35 cellular contexts compared by ENCODE assay signal in genomic region chr17:61355475-61355874, GRCh38. TPM values are rescaled to one million over a fixed set of nuclear protein-coding genes. Genes with fewer than 3 reads are reported as not detected.
"Had no signal": no experiment of that assay in that cellular context is flagged by ENCODE, and none has a peak within 500 bp of the region (broad histone marks: within the 10 kb centered on the region; RNA-seq: fewer than 3 reads in every experiment).

No MANE protein-coding gene starts in this region.

- H3K27me3 Mint-ChIP-seq: activated CD4-positive, alpha-beta memory T cell treated with anti-CD3 and anti-CD28 coated beads, Interleukin-2, amount 10 ng/mL, durations not matched to agents 7 days and 5 days; activated CD4-positive, alpha-beta T cell treated with anti-CD3 and anti-CD28 coated beads, Interleukin-2, amount 10 ng/mL, durations not matched to agents 7 days and 5 days; activated naive CD4-positive, alpha-beta T cell treated with anti-CD3 and anti-CD28 coated beads, Interleukin-2, amount 10 ng/mL, durations not matched to agents 7 days and 5 days; activated naive CD8-positive, alpha-beta T cell treated with anti-CD3 and anti-CD28 coated beads, Interleukin-2, amount 10 ng/mL, durations not matched to agents 7 days and 5 days; activated T-cell treated with anti-CD3 and anti-CD28 coated beads, Interleukin-2, amount 50 U/mL, for 24 hours; dendritic cell treated with granulocyte-macrophage colony-stimulating factor and Interleukin-4, amounts not matched to agents 40 ng/mL and 50 ng/mL, for 4 days; T-cell had no signal

- H3K4me1 ChIP-seq: ascending aorta, breast epithelium, colonic mucosa, gastroesophageal sphincter had no signal

- H3K4me3 ChIP-seq: ascending aorta, breast epithelium, cardiac muscle cell, colonic mucosa, dorsolateral prefrontal cortex, esophagus squamous epithelium, gastroesophageal sphincter, heart right ventricle had no signal

- H3K27ac Mint-ChIP-seq: activated CD4-positive, alpha-beta memory T cell treated with anti-CD3 and anti-CD28 coated beads, Interleukin-2, amount 10 ng/mL, durations not matched to agents 7 days and 5 days; activated naive CD4-positive, alpha-beta T cell treated with anti-CD3 and anti-CD28 coated beads, Interleukin-2, amount 10 ng/mL, durations not matched to agents 7 days and 5 days; activated naive CD4-positive, alpha-beta T cell treated with anti-CD3 and anti-CD28 coated beads, Interleukin-2, amount 50 U/mL, for 72 hours; activated naive CD8-positive, alpha-beta T cell treated with anti-CD3 and anti-CD28 coated beads, Interleukin-2, amount 10 ng/mL, durations not matched to agents 7 days and 5 days; activated T-cell treated with anti-CD3 and anti-CD28 coated beads, Interleukin-2, amount 50 U/mL, for 24 hours; activated T-cell treated with anti-CD3 and anti-CD28 coated beads, Interleukin-2, amount 50 U/mL, for 72 hours; dendritic cell treated with granulocyte-macrophage colony-stimulating factor and Interleukin-4, amounts not matched to agents 40 ng/mL and 50 ng/mL, for 4 days; endodermal cell; T-cell; T-helper 1 cell treated with Interleukin-12 subunit alpha and Interleukin-12 subunit beta and Interleukin-4 antibody, amounts not matched to agents 30 μg/mL and 1 μg/mL, for 36 hours; WTC11 had no signal

- H3K4me1 Mint-ChIP-seq: activated CD4-positive, alpha-beta memory T cell treated with anti-CD3 and anti-CD28 coated beads, Interleukin-2, amount 10 ng/mL, durations not matched to agents 7 days and 5 days; activated CD4-positive, alpha-beta T cell treated with anti-CD3 and anti-CD28 coated beads, Interleukin-2, amount 10 ng/mL, durations not matched to agents 7 days and 5 days; activated naive CD4-positive, alpha-beta T cell treated with anti-CD3 and anti-CD28 coated beads, Interleukin-2, amount 10 ng/mL, durations not matched to agents 7 days and 5 days; T-cell had no signal

- DNase-seq: activated CD4-positive, alpha-beta memory T cell treated with anti-CD3 and anti-CD28 coated beads, Interleukin-2, amount 10 ng/mL, durations not matched to agents 7 days and 5 days; activated CD4-positive, alpha-beta T cell treated with anti-CD3 and anti-CD28 coated beads for 1 hour; activated CD4-positive, alpha-beta T cell treated with anti-CD3 and anti-CD28 coated beads for 4 hours; activated CD4-positive, alpha-beta T cell treated with anti-CD3 and anti-CD28 coated beads, Interleukin-2, amount 10 ng/mL, durations not matched to agents 7 days and 5 days; activated CD4-positive, alpha-beta T cell treated with anti-CD3 and anti-CD28 coated beads, Interleukin-2, amount 50 U/mL, for 4 hours; activated CD8-positive, alpha-beta memory T cell treated with anti-CD3 and anti-CD28 coated beads, Interleukin-2, amount 50 U/mL, for 48 hours; activated gamma-delta T cell; activated naive CD4-positive, alpha-beta T cell; activated naive CD4-positive, alpha-beta T cell treated with anti-CD3 and anti-CD28 coated beads, Interleukin-2, amount 10 ng/mL, durations not matched to agents 7 days and 5 days; activated naive CD8-positive, alpha-beta T cell treated with anti-CD3 and anti-CD28 coated beads, Interleukin-2, amount 10 ng/mL, durations not matched to agents 7 days and 5 days; activated T-cell treated with anti-CD3 and anti-CD28 coated beads for 4 hours; activated T-cell treated with anti-CD3 and anti-CD28 coated beads, Interleukin-2, amount 50 U/mL, for 24 hours; activated T-cell treated with anti-CD3 and anti-CD28 coated beads, Interleukin-2, amount 50 U/mL, for 72 hours; central memory CD4-positive, alpha-beta T cell; cerebellar nuclear complex; colonic mucosa; dorsolateral prefrontal cortex; effector memory CD4-positive, alpha-beta T cell; erythroblast; esophagus squamous epithelium; foreskin melanocyte; heart right ventricle; T-cell; T1000 had no signal

- H3K9me3 ChIP-seq: ascending aorta, breast epithelium, colonic mucosa, esophagus squamous epithelium, gastroesophageal sphincter, heart right ventricle had no signal

- H3K27ac ChIP-seq: cardiac muscle cell, colonic mucosa, dorsolateral prefrontal cortex, gastroesophageal sphincter, heart right ventricle had no signal

- H3K9me3 Mint-ChIP-seq: activated CD4-positive, alpha-beta memory T cell treated with anti-CD3 and anti-CD28 coated beads, Interleukin-2, amount 10 ng/mL, durations not matched to agents 7 days and 5 days; activated CD4-positive, alpha-beta T cell treated with anti-CD3 and anti-CD28 coated beads, Interleukin-2, amount 10 ng/mL, durations not matched to agents 7 days and 5 days; activated naive CD4-positive, alpha-beta T cell treated with anti-CD3 and anti-CD28 coated beads, Interleukin-2, amount 10 ng/mL, durations not matched to agents 7 days and 5 days; activated naive CD4-positive, alpha-beta T cell treated with anti-CD3 and anti-CD28 coated beads, Interleukin-2, amount 50 U/mL, for 72 hours; activated naive CD8-positive, alpha-beta T cell treated with anti-CD3 and anti-CD28 coated beads, Interleukin-2, amount 10 ng/mL, durations not matched to agents 7 days and 5 days; activated T-cell treated with anti-CD3 and anti-CD28 coated beads, Interleukin-2, amount 50 U/mL, for 24 hours; activated T-cell treated with anti-CD3 and anti-CD28 coated beads, Interleukin-2, amount 50 U/mL, for 72 hours; brain; dendritic cell treated with granulocyte-macrophage colony-stimulating factor and Interleukin-4, amounts not matched to agents 40 ng/mL and 50 ng/mL, for 4 days; endodermal cell; T-cell; T-helper 1 cell treated with Interleukin-12 subunit alpha and Interleukin-12 subunit beta and Interleukin-4 antibody, amounts not matched to agents 30 μg/mL and 1 μg/mL, for 36 hours; WTC11 had no signal

- H3K27me3 ChIP-seq: ascending aorta, breast epithelium, cardiac muscle cell, colonic mucosa, dorsolateral prefrontal cortex, esophagus squamous epithelium, gastroesophageal sphincter had no signal

- H3K4me3 Mint-ChIP-seq: activated CD4-positive, alpha-beta memory T cell treated with anti-CD3 and anti-CD28 coated beads, Interleukin-2, amount 10 ng/mL, durations not matched to agents 7 days and 5 days; activated CD4-positive, alpha-beta T cell treated with anti-CD3 and anti-CD28 coated beads, Interleukin-2, amount 10 ng/mL, durations not matched to agents 7 days and 5 days; activated naive CD4-positive, alpha-beta T cell treated with anti-CD3 and anti-CD28 coated beads, Interleukin-2, amount 10 ng/mL, durations not matched to agents 7 days and 5 days; activated naive CD8-positive, alpha-beta T cell treated with anti-CD3 and anti-CD28 coated beads, Interleukin-2, amount 10 ng/mL, durations not matched to agents 7 days and 5 days; activated T-cell treated with anti-CD3 and anti-CD28 coated beads, Interleukin-2, amount 50 U/mL, for 24 hours; activated T-cell treated with anti-CD3 and anti-CD28 coated beads, Interleukin-2, amount 50 U/mL, for 72 hours; brain; dendritic cell treated with granulocyte-macrophage colony-stimulating factor and Interleukin-4, amounts not matched to agents 40 ng/mL and 50 ng/mL, for 4 days; endodermal cell; T-cell; T-helper 1 cell treated with Interleukin-12 subunit alpha and Interleukin-12 subunit beta and Interleukin-4 antibody, amounts not matched to agents 30 μg/mL and 1 μg/mL, for 36 hours; WTC11 had no signal

- ATAC-seq: activated naive CD4-positive, alpha-beta T cell treated with anti-CD3 and anti-CD28 coated beads, Interleukin-2, amount 50 U/mL, for 72 hours; activated T-cell treated with anti-CD3 and anti-CD28 coated beads, Interleukin-2, amount 50 U/mL, for 72 hours; gastroesophageal sphincter; heart right ventricle; T-cell; WTC11 had no signal

- H3K36me3 Mint-ChIP-seq: activated naive CD4-positive, alpha-beta T cell treated with anti-CD3 and anti-CD28 coated beads, Interleukin-2, amount 10 ng/mL, durations not matched to agents 7 days and 5 days; activated naive CD4-positive, alpha-beta T cell treated with anti-CD3 and anti-CD28 coated beads, Interleukin-2, amount 50 U/mL, for 72 hours; activated naive CD8-positive, alpha-beta T cell treated with anti-CD3 and anti-CD28 coated beads, Interleukin-2, amount 10 ng/mL, durations not matched to agents 7 days and 5 days; brain; T-cell; WTC11 had no signal

- H3K36me3 ChIP-seq: ascending aorta, breast epithelium, cardiac muscle cell, colonic mucosa, esophagus squamous epithelium, gastroesophageal sphincter, heart right ventricle had no signal

RNA-seq across cellular contexts. Expression of gene TBX2, which starts 44.2 kb away (rescaled TPM):
- total RNA-seq: activated CD4-positive, alpha-beta memory T cell treated with anti-CD3 and anti-CD28 coated beads, Interleukin-2, amount 10 ng/mL, durations not matched to agents 7 days and 5 days; activated CD4-positive, alpha-beta T cell treated with anti-CD3 and anti-CD28 coated beads, Interleukin-2, amount 10 ng/mL, durations not matched to agents 7 days and 5 days; activated naive CD4-positive, alpha-beta T cell treated with anti-CD3 and anti-CD28 coated beads, Interleukin-2, amount 50 U/mL, for 72 hours; activated naive CD8-positive, alpha-beta T cell treated with anti-CD3 and anti-CD28 coated beads, Interleukin-2, amount 10 ng/mL, durations not matched to agents 7 days and 5 days; T-helper 2 cell treated with Interferon-gamma antibody and Interleukin-4, amounts not matched to agents 100 ng/mL and 5 ng/mL, for 36 hours had no signal
